ENCODE assay signal across 1 cellular context in the genomic region with DNA sequence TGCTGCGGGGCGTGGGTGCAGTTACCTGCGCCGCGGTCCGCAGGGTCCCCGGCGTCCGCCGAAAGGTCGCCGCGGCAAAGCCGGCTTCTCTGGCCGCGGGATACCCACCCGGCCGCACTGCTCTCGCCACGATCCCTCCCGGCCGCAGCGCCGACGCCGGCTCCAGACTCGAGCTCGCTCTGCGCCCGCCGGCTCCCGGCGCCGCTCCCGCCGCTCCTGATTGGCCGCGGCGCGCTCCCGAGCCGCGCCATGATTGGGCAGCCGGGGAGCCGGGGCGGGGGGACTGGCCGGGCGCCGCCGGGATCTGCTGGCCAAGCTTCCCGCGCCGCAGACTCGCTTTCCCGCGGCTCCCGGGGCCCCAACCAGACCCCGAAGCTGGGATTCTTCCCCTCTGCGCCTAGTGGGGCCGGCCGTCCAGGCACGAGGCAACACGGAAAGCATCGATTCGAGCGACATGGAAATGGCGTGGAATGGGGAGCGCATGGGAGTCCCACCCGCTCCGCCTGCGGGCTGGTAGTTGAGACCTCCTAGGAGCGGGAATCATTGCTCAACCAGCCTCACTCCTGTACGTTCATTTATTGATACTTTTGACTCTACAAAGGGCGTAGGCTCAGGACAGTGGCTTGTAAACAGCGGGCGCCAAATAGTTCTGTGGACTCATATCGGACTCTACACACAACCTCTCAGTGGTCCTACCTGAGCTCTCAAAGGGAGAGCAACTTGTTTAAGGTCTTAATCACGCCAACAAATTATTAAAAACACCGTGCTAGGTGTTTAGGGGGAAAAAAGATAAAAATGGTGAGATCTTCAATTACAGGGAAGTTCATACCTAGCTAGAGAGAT.
A peak's percentile ranks its signal among the peaks of the same experiment; 100 is the strongest.
TF ChIP-seq lines count a peak whose summit lies in the region.

No MANE protein-coding gene starts in this region.

TF ChIP-seq in HepG2, 621 proteins besides CTCF, POLR2A, EP300 and RAD21 (continued from another document and continues in another):
- TF ChIP-seq, protein P1, sequence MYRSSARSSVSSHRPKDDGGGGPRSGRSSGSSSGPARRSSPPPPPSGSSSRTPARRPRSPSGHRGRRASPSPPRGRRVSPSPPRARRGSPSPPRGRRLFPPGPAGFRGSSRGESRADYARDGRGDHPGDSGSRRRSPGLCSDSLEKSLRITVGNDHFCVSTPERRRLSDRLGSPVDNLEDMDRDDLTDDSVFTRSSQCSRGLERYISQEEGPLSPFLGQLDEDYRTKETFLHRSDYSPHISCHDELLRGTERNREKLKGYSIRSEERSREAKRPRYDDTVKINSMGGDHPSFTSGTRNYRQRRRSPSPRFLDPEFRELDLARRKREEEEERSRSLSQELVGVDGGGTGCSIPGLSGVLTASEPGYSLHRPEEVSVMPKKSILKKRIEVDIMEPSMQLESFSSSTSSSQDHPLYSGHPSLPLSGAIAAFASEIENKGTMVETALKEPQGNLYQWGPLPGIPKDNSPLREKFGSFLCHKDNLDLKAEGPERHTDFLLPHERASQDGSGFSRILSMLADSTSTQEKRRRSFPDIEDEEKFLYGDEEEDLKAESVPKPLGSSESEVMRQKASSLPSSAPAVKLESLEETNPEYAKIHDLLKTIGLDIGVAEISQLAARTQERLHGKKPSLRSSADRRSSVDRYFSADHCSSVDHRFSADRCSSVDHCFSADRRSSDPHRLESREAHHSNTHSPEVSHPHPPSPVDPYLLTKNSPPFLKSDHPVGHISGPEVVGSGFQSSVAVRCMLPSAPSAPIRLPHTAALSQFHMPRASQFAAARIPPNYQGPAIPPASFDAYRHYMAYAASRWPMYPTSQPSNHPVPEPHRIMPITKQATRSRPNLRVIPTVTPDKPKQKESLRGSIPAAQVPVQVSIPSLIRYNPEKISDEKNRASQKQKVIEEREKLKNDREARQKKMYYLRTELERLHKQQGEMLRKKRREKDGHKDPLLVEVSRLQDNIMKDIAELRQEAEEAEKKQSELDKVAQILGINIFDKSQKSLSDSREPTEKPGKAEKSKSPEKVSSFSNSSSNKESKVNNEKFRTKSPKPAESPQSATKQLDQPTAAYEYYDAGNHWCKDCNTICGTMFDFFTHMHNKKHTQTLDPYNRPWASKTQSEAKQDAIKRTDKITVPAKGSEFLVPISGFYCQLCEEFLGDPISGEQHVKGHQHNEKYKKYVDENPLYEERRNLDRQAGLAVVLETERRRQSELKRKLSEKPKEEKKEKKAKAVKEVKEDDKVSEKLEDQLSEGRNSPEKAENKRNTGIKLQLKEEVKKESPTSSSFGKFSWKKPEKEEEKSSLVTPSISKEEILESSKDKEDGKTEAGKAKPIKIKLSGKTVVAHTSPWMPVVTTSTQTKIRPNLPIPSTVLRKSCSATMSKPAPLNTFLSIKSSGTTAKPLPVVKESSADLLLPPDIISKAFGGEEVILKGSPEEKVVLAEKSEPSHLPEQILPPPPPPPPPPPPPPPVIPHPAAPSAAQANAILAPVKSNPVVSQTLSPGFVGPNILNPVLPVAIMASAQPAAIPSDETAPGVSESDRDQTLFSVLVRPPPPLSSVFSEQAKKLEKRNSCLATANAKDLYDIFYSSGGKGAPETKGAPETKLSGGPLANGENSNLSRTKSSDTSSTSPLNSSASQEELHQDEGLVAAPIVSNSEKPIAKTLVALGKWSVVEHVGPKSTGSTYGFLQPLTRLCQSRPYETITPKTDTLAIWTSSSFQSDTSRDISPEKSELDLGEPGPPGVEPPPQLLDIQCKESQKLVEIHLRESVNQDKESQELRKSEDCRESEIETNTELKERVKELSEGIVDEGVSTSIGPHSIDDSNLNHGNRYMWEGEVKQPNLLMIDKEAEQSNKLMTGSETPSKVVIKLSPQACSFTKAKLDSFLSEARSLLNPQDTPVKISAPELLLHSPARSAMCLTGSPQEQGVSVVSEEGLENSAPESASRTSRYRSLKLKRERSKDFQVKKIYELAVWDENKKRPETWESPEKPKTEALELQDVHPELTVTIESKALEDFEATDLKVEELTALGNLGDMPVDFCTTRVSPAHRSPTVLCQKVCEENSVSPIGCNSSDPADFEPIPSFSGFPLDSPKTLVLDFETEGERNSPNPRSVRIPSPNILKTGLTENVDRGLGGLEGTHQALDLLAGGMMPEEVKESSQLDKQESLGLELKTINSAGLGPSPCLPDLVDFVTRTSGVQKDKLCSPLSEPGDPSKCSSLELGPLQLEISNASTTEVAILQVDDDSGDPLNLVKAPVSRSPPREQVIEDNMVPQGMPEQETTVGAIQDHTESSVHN (CRISPR knock-in tag; IDR thresholded peaks at IDR 0.05) = no peak
- peak; percentile 35 for TF ChIP-seq MYPOP (CRISPR knock-in tag; IDR thresholded peaks at IDR 0.05)
- TF ChIP-seq HMG20B (CRISPR knock-in tag; conservative IDR thresholded peaks at IDR 0.05) = no peak
- TF ChIP-seq ZNF34 (CRISPR knock-in tag; IDR thresholded peaks at IDR 0.05; ENCODE audit: borderline replicate concordance) = 0 out of 2 replicates have a peak, but pooled peaks have one; percentile 74
- TF ChIP-seq MZF1 (CRISPR knock-in tag; IDR thresholded peaks at IDR 0.05; ENCODE audit: borderline replicate concordance) = no peak
- peak in 1 of 2 experiments; percentile 37; a peak in 1 of 4 replicates for TF ChIP-seq KLF16 (CRISPR knock-in tag; IDR thresholded peaks at IDR 0.05)
- TF ChIP-seq ZNF652 (CRISPR knock-in tag; IDR thresholded peaks at IDR 0.05; ENCODE audit: borderline replicate concordance, low read depth) = no peak
- no peak for TF ChIP-seq ZNF678 (CRISPR knock-in tag; IDR thresholded peaks at IDR 0.05)
- no peak for TF ChIP-seq ZNF550 (CRISPR knock-in tag; IDR thresholded peaks at IDR 0.05; ENCODE audit: borderline replicate concordance)
- TF ChIP-seq AKAP8 (CRISPR knock-in tag; IDR thresholded peaks at IDR 0.05) = no peak
- no peak for TF ChIP-seq SUZ12 (IDR thresholded peaks at IDR 0.05; ENCODE audit: low read depth, low read length)
- no peak for TF ChIP-seq TCF7L2 (IDR thresholded peaks at IDR 0.05; ENCODE audit: low read depth, low read length)
- TF ChIP-seq ZFP90 (CRISPR knock-in tag; IDR thresholded peaks at IDR 0.05; ENCODE audit: borderline replicate concordance) = 0 out of 2 replicates have a peak, but pooled peaks have one; percentile 15
- TF ChIP-seq ZNF451 (CRISPR knock-in tag; IDR thresholded peaks at IDR 0.05) = no peak
- TF ChIP-seq CBX1 (IDR thresholded peaks at IDR 0.05; ENCODE audit: low read depth) = no peak
- TF ChIP-seq PHF20 (CRISPR knock-in tag; IDR thresholded peaks at IDR 0.05) = no peak
- TF ChIP-seq, protein P2, sequence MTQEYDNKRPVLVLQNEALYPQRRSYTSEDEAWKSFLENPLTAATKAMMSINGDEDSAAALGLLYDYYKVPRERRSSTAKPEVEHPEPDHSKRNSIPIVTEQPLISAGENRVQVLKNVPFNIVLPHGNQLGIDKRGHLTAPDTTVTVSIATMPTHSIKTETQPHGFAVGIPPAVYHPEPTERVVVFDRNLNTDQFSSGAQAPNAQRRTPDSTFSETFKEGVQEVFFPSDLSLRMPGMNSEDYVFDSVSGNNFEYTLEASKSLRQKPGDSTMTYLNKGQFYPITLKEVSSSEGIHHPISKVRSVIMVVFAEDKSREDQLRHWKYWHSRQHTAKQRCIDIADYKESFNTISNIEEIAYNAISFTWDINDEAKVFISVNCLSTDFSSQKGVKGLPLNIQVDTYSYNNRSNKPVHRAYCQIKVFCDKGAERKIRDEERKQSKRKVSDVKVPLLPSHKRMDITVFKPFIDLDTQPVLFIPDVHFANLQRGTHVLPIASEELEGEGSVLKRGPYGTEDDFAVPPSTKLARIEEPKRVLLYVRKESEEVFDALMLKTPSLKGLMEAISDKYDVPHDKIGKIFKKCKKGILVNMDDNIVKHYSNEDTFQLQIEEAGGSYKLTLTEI (CRISPR knock-in tag; conservative IDR thresholded peaks at IDR 0.05) = no peak
- TF ChIP-seq FOXJ3 (CRISPR knock-in tag; IDR thresholded peaks at IDR 0.05; ENCODE audit: borderline replicate concordance) = no peak
- no peak for TF ChIP-seq ZNF761 (CRISPR knock-in tag; conservative IDR thresholded peaks at IDR 0.05)
- TF ChIP-seq, protein P3, sequence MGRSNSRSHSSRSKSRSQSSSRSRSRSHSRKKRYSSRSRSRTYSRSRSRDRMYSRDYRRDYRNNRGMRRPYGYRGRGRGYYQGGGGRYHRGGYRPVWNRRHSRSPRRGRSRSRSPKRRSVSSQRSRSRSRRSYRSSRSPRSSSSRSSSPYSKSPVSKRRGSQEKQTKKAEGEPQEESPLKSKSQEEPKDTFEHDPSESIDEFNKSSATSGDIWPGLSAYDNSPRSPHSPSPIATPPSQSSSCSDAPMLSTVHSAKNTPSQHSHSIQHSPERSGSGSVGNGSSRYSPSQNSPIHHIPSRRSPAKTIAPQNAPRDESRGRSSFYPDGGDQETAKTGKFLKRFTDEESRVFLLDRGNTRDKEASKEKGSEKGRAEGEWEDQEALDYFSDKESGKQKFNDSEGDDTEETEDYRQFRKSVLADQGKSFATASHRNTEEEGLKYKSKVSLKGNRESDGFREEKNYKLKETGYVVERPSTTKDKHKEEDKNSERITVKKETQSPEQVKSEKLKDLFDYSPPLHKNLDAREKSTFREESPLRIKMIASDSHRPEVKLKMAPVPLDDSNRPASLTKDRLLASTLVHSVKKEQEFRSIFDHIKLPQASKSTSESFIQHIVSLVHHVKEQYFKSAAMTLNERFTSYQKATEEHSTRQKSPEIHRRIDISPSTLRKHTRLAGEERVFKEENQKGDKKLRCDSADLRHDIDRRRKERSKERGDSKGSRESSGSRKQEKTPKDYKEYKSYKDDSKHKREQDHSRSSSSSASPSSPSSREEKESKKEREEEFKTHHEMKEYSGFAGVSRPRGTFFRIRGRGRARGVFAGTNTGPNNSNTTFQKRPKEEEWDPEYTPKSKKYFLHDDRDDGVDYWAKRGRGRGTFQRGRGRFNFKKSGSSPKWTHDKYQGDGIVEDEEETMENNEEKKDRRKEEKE (IDR thresholded peaks at IDR 0.05) = no peak
- TF ChIP-seq ZNF562 (CRISPR knock-in tag; IDR thresholded peaks at IDR 0.05; ENCODE audit: borderline replicate concordance) = no peak
- TF ChIP-seq MAFG (CRISPR knock-in tag; IDR thresholded peaks at IDR 0.05) = no peak
- TF ChIP-seq CBX2 (IDR thresholded peaks at IDR 0.05; ENCODE audit: low read depth, low read length) = no peak
- TF ChIP-seq CBX2 (CRISPR knock-in tag; IDR thresholded peaks at IDR 0.05; ENCODE audit: low read depth) = no peak
- TF ChIP-seq RXRB (CRISPR knock-in tag; IDR thresholded peaks at IDR 0.05; ENCODE audit: borderline replicate concordance) = no peak
- TF ChIP-seq TRIM24 (CRISPR knock-in tag; IDR thresholded peaks at IDR 0.05) = no peak
- peak; percentile 59; the same call in 1 of the 2 replicates for TF ChIP-seq E2F5 (CRISPR knock-in tag; conservative IDR thresholded peaks at IDR 0.05)
- no peak for TF ChIP-seq GTF2F1 (IDR thresholded peaks at IDR 0.05; ENCODE audit: low read length)
- peak; percentile 98 for TF ChIP-seq ZNF142 (CRISPR knock-in tag; IDR thresholded peaks at IDR 0.05)
